ENCODE assay signal across 10 cellular contexts in genomic region chr6:148524976-148525375, GRCh38.
A peak's percentile ranks its signal among the peaks of the same experiment; 100 is the strongest.
DNase-seq lines count a peak whose midpoint lies in the region; ATAC-seq and TF ChIP-seq lines count a peak whose summit lies in the region.
"Had no signal": no experiment of that assay in that cellular context is flagged by ENCODE, and none has a peak within 500 bp of the region (broad histone marks: within the 10 kb centered on the region; RNA-seq: fewer than 3 reads in every experiment).

No MANE protein-coding gene starts in this region.

- H3K27me3 ChIP-seq in lung (ENCODE audit: control insufficient read depth, insufficient read depth) = no peaks in the 10 kb centered on the region
- no peaks in the 10 kb centered on the region for H3K27me3 ChIP-seq in aorta (ENCODE audit: control insufficient read depth in 1 of 2, insufficient read depth in 2 of 2, low read length in 1 of 2)

- H3K36me3 ChIP-seq in lung (ENCODE audit: control insufficient read depth in 2 of 2, insufficient read depth in 2 of 2, low read length in 2 of 2) (peaks cover 12 to 32% of the 10 kb centered on the region in 2 donors), aorta (ENCODE audit: control insufficient read depth in 1 of 2, insufficient read depth in 2 of 2, low read length in 1 of 2) (peaks cover 0 to 6% of the 10 kb centered on the region in 2 donors)

- no peak for TF ChIP-seq CTCF in astrocyte of the cerebellum (IDR thresholded peaks at IDR 0.05; ENCODE audit: low read depth, low read length, missing control alignments)
- TF ChIP-seq CTCF in lung (IDR thresholded peaks at IDR 0.05; ENCODE audit: control extremely low read depth, extremely low read depth) = no peak

- in situ Hi-C loops in astrocyte of the cerebellum (cut with HindIII; ENCODE audit: low sequenced_read_pairs) = no loop called here

- 71 to 85% methylated on average over 8 of the region's 8 CpGs for WGBS in lung, 2 donors
- 13 to 14% methylated on average over 8 of the region's 8 CpGs for WGBS in aorta, 2 donors

- peak; percentile 19 for DNase-seq in stimulated activated CD4-positive, alpha-beta T cell treated with anti-CD3 and anti-CD28 coated beads, Interleukin-1b, Interleukin-23, amount 100 ng/mL, for 48 hours
- no peak for DNase-seq in stimulated activated CD4-positive, alpha-beta T cell treated with anti-CD3 and anti-CD28 coated beads, Interleukin-4, amount 100 ng/mL, for 4 hours
- DNase-seq in astrocyte of the cerebellum (ENCODE audit: low read depth) = no peak
- no peak for DNase-seq in lung (ENCODE audit: low spot score)
- no peak for DNase-seq in aorta
- no peak for DNase-seq in iPS-NIHi7 (ENCODE audit: extremely low spot score)
- DNase-seq: DMS 273 treated with DMSO at 0.1 percent for 48 hours, NCI-H187 had no signal

- no peaks in the 10 kb centered on the region for H3K9me3 ChIP-seq in lung (ENCODE audit: control insufficient read depth in 2 of 2, insufficient read depth in 1 of 2, low read length in 1 of 2)
- no peaks in the 10 kb centered on the region for H3K9me3 ChIP-seq in aorta (ENCODE audit: control insufficient read depth, low read length)

- ATAC-seq in lung (ENCODE audit: insufficient read depth, low FRiP score) (no peak), aorta (ENCODE audit: low FRiP score) (no peak), HG03039 (IDR thresholded peaks at IDR 0.05; ENCODE audit: unreplicated experiment) (no peak), HG03521 (IDR thresholded peaks at IDR 0.05; ENCODE audit: unreplicated experiment) (no peak)

- H3K27ac ChIP-seq in lung (ENCODE audit: low read depth in 1 of 2, low read length in 1 of 2) = peak overlapping the region; percentile 63 to 75
- peak overlapping the region; percentile 80 to 98 for H3K27ac ChIP-seq in aorta (ENCODE audit: low read depth in 1 of 2, low read length in 2 of 2)

- peak overlapping the region; percentile 32 for H3K4me3 ChIP-seq in astrocyte of the cerebellum (ENCODE audit: low read depth, low read length)
- no peak overlapping the region for H3K4me3 ChIP-seq in lung
- H3K4me3 ChIP-seq in aorta (ENCODE audit: low read length in 2 of 2) = peak overlapping the region in 1 of 2 donors; percentile 69

- intact Hi-C loops in aorta (cut with DNase I) = loop anchor here in 1 of 2 donors (1.0 kb wide), 1 partner anchor 30 kb away; no protein-coding TSS in a partner anchor

- H3K4me1 ChIP-seq in lung (ENCODE audit: control insufficient read depth in 2 of 2, insufficient read depth in 2 of 2, low read length in 2 of 2) = peaks cover 0 to 2% of the 10 kb centered on the region in 2 donors
- H3K4me1 ChIP-seq in aorta (ENCODE audit: control insufficient read depth in 1 of 2, insufficient read depth in 2 of 2, low read length in 2 of 2) = peaks cover 0 to 3% of the 10 kb centered on the region in 2 donors
